In the genomic region with DNA sequence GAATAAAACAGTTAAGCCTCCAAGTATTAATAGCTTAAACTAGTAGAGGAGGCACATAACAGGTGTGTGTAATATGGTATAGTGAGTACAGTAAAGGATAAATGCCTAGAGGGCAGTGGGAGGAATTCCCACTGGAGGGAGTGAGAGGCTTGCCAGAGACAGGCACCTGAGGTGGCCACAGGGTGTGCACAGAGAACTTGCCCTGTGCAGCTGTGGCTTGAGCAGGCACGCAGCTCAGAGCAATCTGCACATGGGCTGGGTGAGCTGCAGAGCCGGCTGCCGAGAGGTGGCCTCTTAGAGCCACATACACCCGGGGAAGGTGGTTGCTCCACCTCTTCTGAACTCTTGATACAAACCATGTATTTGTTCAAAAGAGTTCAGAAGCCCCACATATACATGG, we compare ENCODE assay signal across 18 cellular contexts.
DNase-seq lines count a peak whose midpoint lies in the region; ATAC-seq and TF ChIP-seq lines count a peak whose summit lies in the region.
"Had no signal": no experiment of that assay in that cellular context is flagged by ENCODE, and none has a peak within 500 bp of the region (broad histone marks: within the 10 kb centered on the region; RNA-seq: fewer than 3 reads in every experiment).

No MANE protein-coding gene starts in this region.

- WGBS in right cardiac atrium: 69% methylated on average over 4 of the region's 4 CpGs
- 82 to 93% (median 86%) methylated on average over 4 of the region's 4 CpGs for WGBS in spleen, 5 donors

- CTCF ChIA-PET in WTC11 (lab: Charles Lee): interaction anchor here (1.8 to 1.9 kb wide), 2 partner anchors 12 to 17 kb away, joined by 7 to 8 read pairs; no protein-coding TSS in a partner anchor

- TF ChIP-seq CTCF in WTC11 (IDR thresholded peaks at IDR 0.05): no peak
- TF ChIP-seq CTCF in retinal pigment epithelial cell (conservative IDR thresholded peaks at IDR 0.05; ENCODE audit: low read depth, low read length): peak; percentile 28
- no peak for TF ChIP-seq CTCF in spleen (IDR thresholded peaks at IDR 0.05 in 8 of 11, conservative IDR thresholded peaks at IDR 0.05 in 3 of 11)

- H3K4me1 ChIP-seq in right cardiac atrium (ENCODE audit: control insufficient read depth, insufficient read depth, low read length) (peaks cover 13% of the 10 kb centered on the region), spleen (peaks cover 0 to 4% (median 0%) of the 10 kb centered on the region in 6 donors)

- no peak for ATAC-seq in right cardiac atrium
- ATAC-seq in left cardiac atrium: no peak
- no peak for ATAC-seq in WTC11
- no peak for ATAC-seq in HG03039 (IDR thresholded peaks at IDR 0.05; ENCODE audit: unreplicated experiment)
- ATAC-seq: SK-N-SH treated with all-trans-retinoic acid at 6 μM for 48 hours had no signal

- intact Hi-C loops in right cardiac atrium (cut with DNase I): loop anchor here in 1 of 4 donors (5.0 kb wide), 1 partner anchor 43 kb away; no protein-coding TSS in a partner anchor
- intact Hi-C loops in left cardiac atrium (cut with DNase I): loop anchor here in 1 of 2 donors (10.0 kb wide), 1 partner anchor 45 kb away; no protein-coding TSS in a partner anchor
- intact Hi-C loops in spleen (cut with DNase I; ENCODE audit: low total_unique reads): no loop called here

- no peaks in the 10 kb centered on the region for H3K9me3 ChIP-seq in right cardiac atrium (ENCODE audit: control insufficient read depth, low read length)
- no peaks in the 10 kb centered on the region for H3K9me3 ChIP-seq in spleen

- no peaks in the 10 kb centered on the region for H3K36me3 ChIP-seq in spleen

- H3K9me3 Mint-ChIP-seq in WTC11: peaks cover 11% of the 10 kb centered on the region
- H3K9me3 Mint-ChIP-seq: brain; T-helper 2 cell treated with Interferon-gamma antibody and Interleukin-4, amounts not matched to agents 5 μg/mL and 100 μg/mL, for 36 hours had no signal

- peak overlapping the region; percentile 83; the same call in 1 of the 2 replicates for H3K27ac Mint-ChIP-seq in WTC11
- H3K27ac Mint-ChIP-seq: CD4-positive, CD25-positive, alpha-beta regulatory T cell; T-helper 2 cell treated with Interferon-gamma antibody and Interleukin-4, amounts not matched to agents 5 μg/mL and 100 μg/mL, for 36 hours had no signal

- POLR2A ChIA-PET in WTC11 (lab: Charles Lee): no interaction called here

- peaks cover 19% of the 10 kb centered on the region for H3K36me3 Mint-ChIP-seq in WTC11
- H3K36me3 Mint-ChIP-seq: brain; CD4-positive, CD25-positive, alpha-beta regulatory T cell had no signal

- peak overlapping the region; percentile 51 for H3K27ac ChIP-seq in right cardiac atrium (ENCODE audit: low read length)
- H3K27ac ChIP-seq in spleen: no peak overlapping the region
- H3K27ac ChIP-seq: coronary artery had no signal

- H3K4me3 Mint-ChIP-seq in WTC11: no peak overlapping the region
- H3K4me3 Mint-ChIP-seq: CD4-positive, CD25-positive, alpha-beta regulatory T cell; T-helper 2 cell treated with Interferon-gamma antibody and Interleukin-4, amounts not matched to agents 5 μg/mL and 100 μg/mL, for 36 hours had no signal

- no peaks in the 10 kb centered on the region for H3K27me3 ChIP-seq in right cardiac atrium (ENCODE audit: control insufficient read depth, insufficient read depth)
- H3K27me3 ChIP-seq in spleen (replicated peaks in 1 of 7): no peaks in the 10 kb centered on the region

- DNase-seq in right cardiac atrium: no peak
- no peak for DNase-seq in left cardiac atrium
- peak; percentile 27 to 46 for DNase-seq in NCI-H526 (lab: John Stamatoyannopoulos, UW)
- DNase-seq in WTC11 (ENCODE audit: low spot score): no peak
- DNase-seq in retinal pigment epithelial cell (ENCODE audit: low read depth): no peak
- no peak for DNase-seq in spleen
- DNase-seq: activated CD4-positive, alpha-beta T cell treated with anti-CD3 and anti-CD28 coated beads, Interleukin-2, amount 50 U/mL, for 48 hours; activated CD8-positive, alpha-beta memory T cell treated with anti-CD3 and anti-CD28 coated beads, Interleukin-2, amount 50 U/mL, for 48 hours; CD4-positive, CD25-positive, alpha-beta regulatory T cell; GF-D8; NCI-H1105; stimulated activated CD4-positive, alpha-beta T cell treated with anti-CD3 and anti-CD28 coated beads, Interleukin-4, amount 100 ng/mL, for 1 hour; stimulated activated naive CD4-positive, alpha-beta T cell had no signal

- H3K27me3 Mint-ChIP-seq in WTC11 (ENCODE audit: low read depth): no peaks in the 10 kb centered on the region
- H3K27me3 Mint-ChIP-seq: brain had no signal

- no peak for TF ChIP-seq POLR2A in spleen (IDR thresholded peaks at IDR 0.05)

- no peak overlapping the region for H3K4me3 ChIP-seq in right cardiac atrium (ENCODE audit: low read length)
- H3K4me3 ChIP-seq in retinal pigment epithelial cell (ENCODE audit: low read length): no peak overlapping the region
- no peak overlapping the region for H3K4me3 ChIP-seq in spleen
- H3K4me3 ChIP-seq: coronary artery had no signal

- peaks cover 56% of the 10 kb centered on the region for H3K4me1 Mint-ChIP-seq in WTC11
- H3K4me1 Mint-ChIP-seq: CD4-positive, CD25-positive, alpha-beta regulatory T cell had no signal

TF ChIP-seq in WTC11, 78 proteins besides CTCF, POLR2A, EP300 and RAD21 (continues in another document):
- no peak for TF ChIP-seq PREB (CRISPR knock-in tag; IDR thresholded peaks at IDR 0.05; ENCODE audit: borderline replicate concordance)
- no peak for TF ChIP-seq CREM (CRISPR knock-in tag; IDR thresholded peaks at IDR 0.05)
- TF ChIP-seq, protein P1, sequence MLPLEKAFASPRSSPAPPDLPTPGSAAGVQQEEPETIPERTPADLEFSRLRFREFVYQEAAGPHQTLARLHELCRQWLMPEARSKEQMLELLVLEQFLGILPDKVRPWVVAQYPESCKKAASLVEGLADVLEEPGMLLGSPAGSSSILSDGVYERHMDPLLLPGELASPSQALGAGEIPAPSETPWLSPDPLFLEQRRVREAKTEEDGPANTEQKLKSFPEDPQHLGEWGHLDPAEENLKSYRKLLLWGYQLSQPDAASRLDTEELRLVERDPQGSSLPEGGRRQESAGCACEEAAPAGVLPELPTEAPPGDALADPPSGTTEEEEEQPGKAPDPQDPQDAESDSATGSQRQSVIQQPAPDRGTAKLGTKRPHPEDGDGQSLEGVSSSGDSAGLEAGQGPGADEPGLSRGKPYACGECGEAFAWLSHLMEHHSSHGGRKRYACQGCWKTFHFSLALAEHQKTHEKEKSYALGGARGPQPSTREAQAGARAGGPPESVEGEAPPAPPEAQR (CRISPR knock-in tag; IDR thresholded peaks at IDR 0.05): no peak
- TF ChIP-seq, protein P2, sequence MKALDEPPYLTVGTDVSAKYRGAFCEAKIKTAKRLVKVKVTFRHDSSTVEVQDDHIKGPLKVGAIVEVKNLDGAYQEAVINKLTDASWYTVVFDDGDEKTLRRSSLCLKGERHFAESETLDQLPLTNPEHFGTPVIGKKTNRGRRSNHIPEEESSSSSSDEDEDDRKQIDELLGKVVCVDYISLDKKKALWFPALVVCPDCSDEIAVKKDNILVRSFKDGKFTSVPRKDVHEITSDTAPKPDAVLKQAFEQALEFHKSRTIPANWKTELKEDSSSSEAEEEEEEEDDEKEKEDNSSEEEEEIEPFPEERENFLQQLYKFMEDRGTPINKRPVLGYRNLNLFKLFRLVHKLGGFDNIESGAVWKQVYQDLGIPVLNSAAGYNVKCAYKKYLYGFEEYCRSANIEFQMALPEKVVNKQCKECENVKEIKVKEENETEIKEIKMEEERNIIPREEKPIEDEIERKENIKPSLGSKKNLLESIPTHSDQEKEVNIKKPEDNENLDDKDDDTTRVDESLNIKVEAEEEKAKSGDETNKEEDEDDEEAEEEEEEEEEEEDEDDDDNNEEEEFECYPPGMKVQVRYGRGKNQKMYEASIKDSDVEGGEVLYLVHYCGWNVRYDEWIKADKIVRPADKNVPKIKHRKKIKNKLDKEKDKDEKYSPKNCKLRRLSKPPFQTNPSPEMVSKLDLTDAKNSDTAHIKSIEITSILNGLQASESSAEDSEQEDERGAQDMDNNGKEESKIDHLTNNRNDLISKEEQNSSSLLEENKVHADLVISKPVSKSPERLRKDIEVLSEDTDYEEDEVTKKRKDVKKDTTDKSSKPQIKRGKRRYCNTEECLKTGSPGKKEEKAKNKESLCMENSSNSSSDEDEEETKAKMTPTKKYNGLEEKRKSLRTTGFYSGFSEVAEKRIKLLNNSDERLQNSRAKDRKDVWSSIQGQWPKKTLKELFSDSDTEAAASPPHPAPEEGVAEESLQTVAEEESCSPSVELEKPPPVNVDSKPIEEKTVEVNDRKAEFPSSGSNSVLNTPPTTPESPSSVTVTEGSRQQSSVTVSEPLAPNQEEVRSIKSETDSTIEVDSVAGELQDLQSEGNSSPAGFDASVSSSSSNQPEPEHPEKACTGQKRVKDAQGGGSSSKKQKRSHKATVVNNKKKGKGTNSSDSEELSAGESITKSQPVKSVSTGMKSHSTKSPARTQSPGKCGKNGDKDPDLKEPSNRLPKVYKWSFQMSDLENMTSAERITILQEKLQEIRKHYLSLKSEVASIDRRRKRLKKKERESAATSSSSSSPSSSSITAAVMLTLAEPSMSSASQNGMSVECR (CRISPR knock-in tag; IDR thresholded peaks at IDR 0.05; ENCODE audit: borderline replicate concordance): no peak

Comparison
In these comparisons a context has a peak if more than half of its experiments do, and no peak if none do; other contexts are left out.
1. DNase-seq: peak in NCI-H526 (2 of 2); none in right cardiac atrium (0 of 3), left cardiac atrium (single experiment), WTC11 (single experiment), retinal pigment epithelial cell (single experiment) and spleen (single experiment).